Comparison of ENCODE assay signal across 1 cellular context in the genomic region with DNA sequence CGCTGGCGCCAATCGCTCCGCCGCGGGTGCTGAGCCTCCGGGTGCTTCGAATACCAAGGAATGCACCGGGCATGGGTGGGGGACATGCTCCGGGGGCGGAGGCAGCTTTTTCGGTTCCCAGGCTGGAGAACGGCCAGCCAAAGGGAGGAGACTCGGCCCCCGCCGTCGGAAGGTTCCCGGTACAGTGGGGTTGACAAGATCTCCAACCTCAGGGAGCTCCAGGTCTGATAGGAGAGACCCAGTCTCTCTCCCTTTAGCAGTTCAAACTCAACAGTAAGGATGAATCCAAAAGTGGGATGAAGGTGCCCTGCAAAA.
TF ChIP-seq lines count a peak whose summit lies in the region.

No MANE protein-coding gene starts in this region.

TF ChIP-seq in GM23338, 12 proteins besides CTCF, POLR2A, EP300 and RAD21 (continued from another document):
- no peak for TF ChIP-seq ZNF462 (CRISPR knock-in tag; IDR thresholded peaks at IDR 0.05)
- no peak for TF ChIP-seq CREB1 (CRISPR knock-in tag; IDR thresholded peaks at IDR 0.05; ENCODE audit: low read depth)
- no peak for TF ChIP-seq NANOG (IDR thresholded peaks at IDR 0.05; ENCODE audit: borderline replicate concordance)
- TF ChIP-seq REST (IDR thresholded peaks at IDR 0.05; ENCODE audit: unreplicated experiment): no peak
- TF ChIP-seq EZH2 (IDR thresholded peaks at IDR 0.05; ENCODE audit: low read depth, unreplicated experiment): no peak
